Comparison of ENCODE assay signal across 8 cellular contexts in genomic region chr11:125886997-125887372, GRCh38. TPM values are rescaled to one million over a fixed set of nuclear protein-coding genes. Genes with fewer than 3 reads are reported as not detected.
DNase-seq lines count a peak whose midpoint lies in the region; ATAC-seq, FAIRE-seq and TF ChIP-seq lines count a peak whose summit lies in the region.

No MANE protein-coding gene starts in this region.

- no peak for TF ChIP-seq CTCF in OCI-LY3 (IDR thresholded peaks at IDR 0.05; ENCODE audit: low read depth, low read length)
- no peak for TF ChIP-seq CTCF in K562 (IDR thresholded peaks at IDR 0.05 in 2 of 3, conservative IDR thresholded peaks at IDR 0.05 in 1 of 3; ENCODE audit: insufficient read depth in 2 of 3, low read depth in 1 of 3, low read length in 3 of 3)
- TF ChIP-seq CTCF in kidney epithelial cell (IDR thresholded peaks at IDR 0.05; ENCODE audit: insufficient read depth, low read length, poor library complexity, severe bottlenecking): no peak

- peak overlapping the region; percentile 51 for H2AFZ ChIP-seq in ACC112 (ENCODE audit: low read length, unreplicated experiment)
- H2AFZ ChIP-seq in OCI-LY3 (ENCODE audit: low read depth, low read length): peak overlapping the region; percentile 37
- peak overlapping the region; percentile 98 for H2AFZ ChIP-seq in K562 (ENCODE audit: low read depth, low read length)

- TF ChIP-seq POLR2A in K562 (conservative IDR thresholded peaks at IDR 0.05): no peak

- 92% methylated on average over 16 of the region's 24 CpGs for WGBS in K562 (ENCODE audit: insufficient coverage, low coverage, missing lambda C conversion rate)

- H3K27me3 ChIP-seq in ACC112 (ENCODE audit: insufficient read depth, low read length): no peaks in the 10 kb centered on the region
- H3K27me3 ChIP-seq in OCI-LY3 (ENCODE audit: low read depth, low read length): no peaks in the 10 kb centered on the region
- H3K27me3 ChIP-seq in K562 (ENCODE audit: control insufficient read depth in 2 of 2, insufficient read depth in 2 of 2, low read length in 2 of 2): no peaks in the 10 kb centered on the region
- no peaks in the 10 kb centered on the region for H3K27me3 ChIP-seq in kidney epithelial cell (ENCODE audit: control insufficient read depth, insufficient read depth, low read length)

- H3K4me2 ChIP-seq in OCI-LY3 (ENCODE audit: low read length) (peak overlapping the region; percentile 64), K562 (ENCODE audit: insufficient read depth, low read length) (0 out of 2 replicates have a peak overlapping the region, but pooled peaks have one; percentile 91)

- DNase-seq in K562 (ENCODE audit: extremely low read depth in 1 of 4, low spot score in 3 of 4) (no peak), kidney epithelial cell (ENCODE audit: low read depth) (no peak), HTR-8/SVneo (ENCODE audit: insufficient read length, low spot score) (no peak)
- DNase-seq in stimulated activated CD4-positive, alpha-beta T cell treated with anti-CD3 and anti-CD28 coated beads, Interleukin-4, amount 100 ng/mL, for 1 hour: peak; percentile 36

- no peak for FAIRE-seq in K562 (lab: Jason Lieb, UNC)
- FAIRE-seq in HTR-8/SVneo (lab: Jason Lieb, UNC): no peak

- peak overlapping the region; percentile 98 for H3K4me3 ChIP-seq in ACC112 (ENCODE audit: low read depth, low read length)
- H3K4me3 ChIP-seq in OCI-LY3 (ENCODE audit: low read length): peak overlapping the region; percentile 76
- peak overlapping the region; percentile 62; the same call in 1 of the 2 replicates for H3K4me3 ChIP-seq in K562
- peak overlapping the region; percentile 29 for H3K4me3 ChIP-seq in kidney epithelial cell (ENCODE audit: low read depth, low read length)

- H3K9me1 ChIP-seq in K562 (ENCODE audit: control insufficient read depth, insufficient read depth, low read length): no peaks in the 10 kb centered on the region

- peak overlapping the region; percentile 76 for H3K27ac ChIP-seq in ACC112 (ENCODE audit: low read depth, low read length)
- peak overlapping the region; percentile 80 for H3K27ac ChIP-seq in OCI-LY3 (ENCODE audit: low read length)
- H3K27ac ChIP-seq in K562 (ENCODE audit: extremely low read depth, low read depth, low read length): no peak overlapping the region

- TSS peak; percentile 35 for BruUV-seq in K562 (replicated peaks; lab: Mats Ljungman, UMichigan)

- H3K9ac ChIP-seq in OCI-LY3 (ENCODE audit: low read length) (peak overlapping the region; percentile 91), K562 (ENCODE audit: insufficient read depth in 1 of 2, low read depth in 2 of 2, low read length in 2 of 2) (no peak overlapping the region; a peak in 2 of 4 replicates)

- H3K4me1 ChIP-seq in ACC112 (ENCODE audit: control insufficient read depth, insufficient read depth, low read length, unreplicated experiment) (peaks cover 29% of the 10 kb centered on the region), OCI-LY3 (ENCODE audit: low read length) (peaks cover 12% of the 10 kb centered on the region; the same call in 1 of the 2 replicates), K562 (replicated peaks in 1 of 2; ENCODE audit: control insufficient read depth in 2 of 2, insufficient read depth in 2 of 2, low read length in 2 of 2) (peaks cover 13 to 31% of the 10 kb centered on the region in 2 experiments)

- intact Hi-C loops in K562 (cut with micrococcal nuclease): no loop called here

- POLR2A ChIA-PET in K562 (lab: Yijun Ruan, JAX): interaction anchor here (1.0 to 2.5 kb wide), 5 partner anchors 8 to 16 kb away, joined by 3 to 10 read pairs (median 7); partner anchors contain the start of gene PUS3

- H3K36me3 ChIP-seq in ACC112 (ENCODE audit: insufficient read depth, low read length) (no peaks in the 10 kb centered on the region), OCI-LY3 (replicated peaks; ENCODE audit: low read depth, low read length) (peaks cover 21% of the 10 kb centered on the region), K562 (ENCODE audit: control insufficient read depth, insufficient read depth, low read length) (peaks cover 3% of the 10 kb centered on the region; the same call in 1 of the 3 replicates), kidney epithelial cell (ENCODE audit: control insufficient read depth, insufficient read depth, low read length) (no peaks in the 10 kb centered on the region)

- CTCF ChIA-PET in K562 (lab: Yijun Ruan, JAX; ENCODE audit: low intra/inter-chr PET ratio): no interaction called here

- H3K9me3 ChIP-seq in OCI-LY3 (ENCODE audit: insufficient read depth, low read length) (no peaks in the 10 kb centered on the region), K562 (replicated peaks; ENCODE audit: control insufficient read depth, insufficient read depth, low read depth, low read length) (no peaks in the 10 kb centered on the region)

- no peak for TF ChIP-seq RAD21 in K562 (CRISPR knock-in tag; conservative IDR thresholded peaks at IDR 0.05 in 1 of 2, IDR thresholded peaks at IDR 0.05 in 1 of 2)

- H3K79me2 ChIP-seq in ACC112 (ENCODE audit: control insufficient read depth, insufficient read depth, low read length, unreplicated experiment): peaks cover 52% of the 10 kb centered on the region
- H3K79me2 ChIP-seq in OCI-LY3 (ENCODE audit: low read length): peaks cover 42% of the 10 kb centered on the region
- 0 out of 3 replicates have a peak, but pooled peaks cover 2% of the 10 kb centered on the region for H3K79me2 ChIP-seq in K562 (ENCODE audit: control insufficient read depth, insufficient read depth, low read length)

- H4K20me1 ChIP-seq in OCI-LY3 (ENCODE audit: insufficient read depth, low read length): no peaks in the 10 kb centered on the region; the same call in 1 of the 2 replicates
- no peaks in the 10 kb centered on the region for H4K20me1 ChIP-seq in K562 (replicated peaks; ENCODE audit: control insufficient read depth, insufficient read depth, low read length)

- in situ Hi-C loops in K562 (cut with MboI): loop anchor here (25.0 kb wide), 1 partner anchor 925 kb away; the partner anchor contains the start of gene CCDC15

- ATAC-seq in GM18511 (IDR thresholded peaks at IDR 0.05; ENCODE audit: unreplicated experiment): peak; percentile 1
- peak; percentile 35 for ATAC-seq in HG02973 (IDR thresholded peaks at IDR 0.05; ENCODE audit: unreplicated experiment)
- ATAC-seq in K562: no peak

- no peak for TF ChIP-seq EP300 in K562 (IDR thresholded peaks at IDR 0.05; ENCODE audit: low read length)

RNA-seq across cellular contexts. Expression of gene HYLS1, which starts 0.5 kb away (rescaled TPM):
- total RNA-seq in K562 (2011; cell fraction: chromatin; rRNA removed; ENCODE audit: low replicate concordance): 1.2 and 2.6 TPM in 2 replicates
- 1.5 and 1.6 TPM in 2 replicates for total RNA-seq in K562 (2011; cell fraction: nucleolus; rRNA removed)
- 1.6 TPM in 2 replicates for total RNA-seq in K562 (2011; cell fraction: nucleoplasm; rRNA removed)
- total RNA-seq in K562 (2014; rRNA removed): 3.3 and 3.8 TPM in 2 replicates
- 4.8 and 5.7 TPM in 2 replicates for total RNA-seq in K562 (2014; rRNA removed; fragmentation: Illumina TruSeq; extraction: Trizol)
- total RNA-seq in K562 (2015; rRNA removed; fragmentation: Illumina TruSeq; extraction: Trizol): 5.1 and 5.6 TPM in 2 replicates
- total RNA-seq in K562 (2021): 2.7 and 3.6 TPM in 2 replicates
- 1.1 and 3.2 TPM in 2 replicates for polyA plus RNA-seq in K562 (2011; rRNA removed)
- 0.71 and 1.0 TPM in 2 replicates for polyA plus RNA-seq in K562 (2011; cell fraction: cytosol; rRNA removed)
- polyA plus RNA-seq in K562 (2011; cell fraction: nucleus; rRNA removed): 0.73 and 1.6 TPM in 2 replicates
- 3.0 and 5.3 TPM in 2 replicates for polyA plus RNA-seq in K562 (2012)
- polyA plus RNA-seq in K562 (2014; fragmentation: Illumina TruSeq; extraction: Trizol): 3.8 and 5.1 TPM in 2 replicates
- polyA plus RNA-seq in K562 (2014; fragmentation: Nextera tagmentation; extraction: Ambion mirVana): 1 to 10 TPM; 7.4 to 8.2 TPM
- 3.2 and 4.6 TPM in 2 replicates for polyA plus RNA-seq in K562 (2014; rRNA removed)
- 0.99 and 2.9 TPM in 2 replicates for polyA minus RNA-seq in K562 (2011; rRNA and poly(A)+ RNA removed)
- polyA minus RNA-seq in K562 (2011; cell fraction: cytosol; rRNA and poly(A)+ RNA removed): 0.76 TPM in 1 of 2 replicates, not detected in the other
- 0.44 and 0.67 TPM in 2 replicates for polyA minus RNA-seq in K562 (2011; cell fraction: nucleus; rRNA and poly(A)+ RNA removed)
- 3.6 and 5.5 TPM in 2 replicates for total RNA-seq in kidney epithelial cell

RNA-seq across cellular contexts. Expression of gene PUS3, which starts 16.0 kb away (rescaled TPM):
- total RNA-seq in K562 (2011; cell fraction: chromatin; rRNA removed; ENCODE audit: low replicate concordance): 10.6 and 25.6 TPM in 2 replicates
- 11.3 and 13.7 TPM in 2 replicates for total RNA-seq in K562 (2011; cell fraction: nucleolus; rRNA removed)
- 16.8 and 17.2 TPM in 2 replicates for total RNA-seq in K562 (2011; cell fraction: nucleoplasm; rRNA removed)
- 16.4 and 18.4 TPM in 2 replicates for total RNA-seq in K562 (2014; rRNA removed)
- 40.6 and 46.2 TPM in 2 replicates for total RNA-seq in K562 (2014; rRNA removed; fragmentation: Illumina TruSeq; extraction: Trizol)
- 28.4 and 35.9 TPM in 2 replicates for total RNA-seq in K562 (2015; rRNA removed; fragmentation: Illumina TruSeq; extraction: Trizol)
- 19.1 and 22.5 TPM in 2 replicates for total RNA-seq in K562 (2021)
- polyA plus RNA-seq in K562 (2011; rRNA removed): 7.8 and 16.5 TPM in 2 replicates
- polyA plus RNA-seq in K562 (2011; cell fraction: cytosol; rRNA removed): 7.4 and 7.9 TPM in 2 replicates
- 6.6 and 7.6 TPM in 2 replicates for polyA plus RNA-seq in K562 (2011; cell fraction: nucleus; rRNA removed)
- polyA plus RNA-seq in K562 (2012): 14.0 and 26.5 TPM in 2 replicates
- 25.9 and 39.0 TPM in 2 replicates for polyA plus RNA-seq in K562 (2014; fragmentation: Illumina TruSeq; extraction: Trizol)
- polyA plus RNA-seq in K562 (2014; fragmentation: Nextera tagmentation; extraction: Ambion mirVana): 10 to 100 TPM; 39.6 to 49.2 TPM
- 15.6 and 25.4 TPM in 2 replicates for polyA plus RNA-seq in K562 (2014; rRNA removed)
- polyA minus RNA-seq in K562 (2011; rRNA and poly(A)+ RNA removed): 18.8 and 25.5 TPM in 2 replicates
- polyA minus RNA-seq in K562 (2011; cell fraction: cytosol; rRNA and poly(A)+ RNA removed): 7.5 and 8.6 TPM in 2 replicates
- 4.8 and 5.3 TPM in 2 replicates for polyA minus RNA-seq in K562 (2011; cell fraction: nucleus; rRNA and poly(A)+ RNA removed)
- 15.1 and 17.6 TPM in 2 replicates for total RNA-seq in kidney epithelial cell

RNA-seq across cellular contexts. Expression of gene DDX25, which starts 17.3 kb away (rescaled TPM):
- total RNA-seq in K562 (2011; cell fraction: chromatin; rRNA removed; ENCODE audit: low replicate concordance): not detected in 2 replicates
- not detected in 2 replicates for total RNA-seq in K562 (2011; cell fraction: nucleolus; rRNA removed)
- not detected in 2 replicates for total RNA-seq in K562 (2011; cell fraction: nucleoplasm; rRNA removed)
- total RNA-seq in K562 (2014; rRNA removed) (not detected in 2 replicates), K562 (2014; rRNA removed; fragmentation: Illumina TruSeq; extraction: Trizol) (not detected in 2 replicates), K562 (2015; rRNA removed; fragmentation: Illumina TruSeq; extraction: Trizol) (not detected in 2 replicates), K562 (2021) (not detected in 2 replicates), kidney epithelial cell (1.2 and 1.5 TPM in 2 replicates)
- polyA plus RNA-seq in K562 (2011; rRNA removed) (not detected in 2 replicates), K562 (2014; fragmentation: Illumina TruSeq; extraction: Trizol) (not detected in 2 replicates), K562 (2014; fragmentation: Nextera tagmentation; extraction: Ambion mirVana) (not detected), K562 (2014; rRNA removed) (not detected in 2 replicates)
- not detected in 2 replicates for polyA plus RNA-seq in K562 (2011; cell fraction: cytosol; rRNA removed)
- polyA plus RNA-seq in K562 (2011; cell fraction: nucleus; rRNA removed): not detected in 2 replicates
- polyA plus RNA-seq in K562 (2012): not detected in 2 replicates
- polyA minus RNA-seq in K562 (2011; rRNA and poly(A)+ RNA removed): not detected in 2 replicates
- polyA minus RNA-seq in K562 (2011; cell fraction: cytosol; rRNA and poly(A)+ RNA removed): not detected in 2 replicates
- not detected in 2 replicates for polyA minus RNA-seq in K562 (2011; cell fraction: nucleus; rRNA and poly(A)+ RNA removed)

RNA-seq across cellular contexts. Expression of gene PATE4, which starts 53.9 kb away (rescaled TPM):
- total RNA-seq in K562 (2011; cell fraction: chromatin; rRNA removed; ENCODE audit: low replicate concordance): not detected in 2 replicates
- total RNA-seq in K562 (2011; cell fraction: nucleolus; rRNA removed): not detected in 2 replicates
- not detected in 2 replicates for total RNA-seq in K562 (2011; cell fraction: nucleoplasm; rRNA removed)
- not detected in 2 replicates for total RNA-seq in K562 (2014; rRNA removed)
- total RNA-seq in K562 (2014; rRNA removed; fragmentation: Illumina TruSeq; extraction: Trizol): not detected in 2 replicates
- total RNA-seq in K562 (2015; rRNA removed; fragmentation: Illumina TruSeq; extraction: Trizol): not detected in 2 replicates
- total RNA-seq in K562 (2021): not detected in 2 replicates
- polyA plus RNA-seq in K562 (2011; rRNA removed): not detected in 2 replicates
- not detected in 2 replicates for polyA plus RNA-seq in K562 (2011; cell fraction: cytosol; rRNA removed)
- not detected in 2 replicates for polyA plus RNA-seq in K562 (2011; cell fraction: nucleus; rRNA removed)
- not detected in 2 replicates for polyA plus RNA-seq in K562 (2012)
- polyA plus RNA-seq in K562 (2014; fragmentation: Illumina TruSeq; extraction: Trizol): not detected in 2 replicates
- not detected for polyA plus RNA-seq in K562 (2014; fragmentation: Nextera tagmentation; extraction: Ambion mirVana)
- polyA plus RNA-seq in K562 (2014; rRNA removed): not detected in 2 replicates
- polyA minus RNA-seq in K562 (2011; rRNA and poly(A)+ RNA removed): not detected in 2 replicates
- polyA minus RNA-seq in K562 (2011; cell fraction: cytosol; rRNA and poly(A)+ RNA removed): not detected in 2 replicates
- polyA minus RNA-seq in K562 (2011; cell fraction: nucleus; rRNA and poly(A)+ RNA removed): not detected in 2 replicates
- total RNA-seq in kidney epithelial cell: not detected in 2 replicates

RNA-seq across cellular contexts. Expression of gene VSIG10L2, which starts 58.9 kb away (rescaled TPM):
- total RNA-seq in K562 (2011; cell fraction: chromatin; rRNA removed; ENCODE audit: low replicate concordance): not detected in 2 replicates
- not detected in 2 replicates for total RNA-seq in K562 (2011; cell fraction: nucleolus; rRNA removed)
- total RNA-seq in K562 (2011; cell fraction: nucleoplasm; rRNA removed): not detected in 2 replicates
- not detected in 2 replicates for total RNA-seq in K562 (2014; rRNA removed)
- total RNA-seq in K562 (2014; rRNA removed; fragmentation: Illumina TruSeq; extraction: Trizol): not detected in 2 replicates
- total RNA-seq in K562 (2015; rRNA removed; fragmentation: Illumina TruSeq; extraction: Trizol): not detected in 2 replicates
- total RNA-seq in K562 (2021): not detected in 2 replicates
- polyA plus RNA-seq in K562 (2011; rRNA removed): not detected in 2 replicates
- not detected in 2 replicates for polyA plus RNA-seq in K562 (2011; cell fraction: cytosol; rRNA removed)
- polyA plus RNA-seq in K562 (2011; cell fraction: nucleus; rRNA removed): not detected in 2 replicates
- polyA plus RNA-seq in K562 (2012): not detected in 2 replicates
- not detected in 2 replicates for polyA plus RNA-seq in K562 (2014; fragmentation: Illumina TruSeq; extraction: Trizol)
- polyA plus RNA-seq in K562 (2014; fragmentation: Nextera tagmentation; extraction: Ambion mirVana): not detected
- not detected in 2 replicates for polyA plus RNA-seq in K562 (2014; rRNA removed)
- not detected in 2 replicates for polyA minus RNA-seq in K562 (2011; rRNA and poly(A)+ RNA removed)
- polyA minus RNA-seq in K562 (2011; cell fraction: cytosol; rRNA and poly(A)+ RNA removed): not detected in 2 replicates
- polyA minus RNA-seq in K562 (2011; cell fraction: nucleus; rRNA and poly(A)+ RNA removed): not detected in 2 replicates
- total RNA-seq in kidney epithelial cell: not detected in 2 replicates

Comparison
In these comparisons a context has a peak if more than half of its experiments do, and no peak if none do; other contexts are left out.
1. H2AFZ ChIP-seq: peak in every context shown above with its lines; median percentile 98 in K562; 51 in ACC112; 37 in OCI-LY3.
2. H3K4me3 ChIP-seq: peak in every context shown above with its lines; median percentile 98 in ACC112; 76 in OCI-LY3; 62 in K562; 29 in kidney epithelial cell.